ENCODE assay signal across 1 cellular context in genomic region chrX:71254092-71254941, GRCh38.
A peak's percentile ranks its signal among the peaks of the same experiment; 100 is the strongest.
TF ChIP-seq lines count a peak whose summit lies in the region.

Gene ZMYM3, minus strand, starts transcription at chrX:71254140. Its CDS starts 885 bp downstream, at chrX:71253255.

TF ChIP-seq in HepG2, 621 proteins besides CTCF, POLR2A, EP300 and RAD21 (continued from another document and continues in another):
- TF ChIP-seq ZFP91 (CRISPR knock-in tag; IDR thresholded peaks at IDR 0.05; ENCODE audit: borderline replicate concordance), result peak; percentile 100
- TF ChIP-seq HNF1A (IDR thresholded peaks at IDR 0.05; ENCODE audit: low read depth), result no peak
- no peak for TF ChIP-seq HNF1A (CRISPR knock-in tag; IDR thresholded peaks at IDR 0.05; ENCODE audit: borderline replicate concordance)
- no peak for TF ChIP-seq ZNF883 (CRISPR knock-in tag; IDR thresholded peaks at IDR 0.05; ENCODE audit: not compliant biosample characterization)
- no peak for TF ChIP-seq POGZ (CRISPR knock-in tag; IDR thresholded peaks at IDR 0.05)
- TF ChIP-seq BHLHE40 (IDR thresholded peaks at IDR 0.05; ENCODE audit: low read length), result no peak
- no peak for TF ChIP-seq RNF219 (CRISPR knock-in tag; IDR thresholded peaks at IDR 0.05)
- TF ChIP-seq MXI1 (IDR thresholded peaks at IDR 0.05; ENCODE audit: borderline replicate concordance, low read depth, low read length), result 0 out of 3 replicates have a peak, but pooled peaks have one; percentile 16
- no peak for TF ChIP-seq NKX3-1 (CRISPR knock-in tag; IDR thresholded peaks at IDR 0.05)
- no peak for TF ChIP-seq ZNF234 (CRISPR knock-in tag; conservative IDR thresholded peaks at IDR 0.05)
- TF ChIP-seq TCF12 (IDR thresholded peaks at IDR 0.05), result no peak
- TF ChIP-seq TCF12 (CRISPR knock-in tag; IDR thresholded peaks at IDR 0.05), result no peak
- no peak for TF ChIP-seq PRDM10 (CRISPR knock-in tag; IDR thresholded peaks at IDR 0.05; ENCODE audit: low read depth)
- TF ChIP-seq ZNF569 (CRISPR knock-in tag; IDR thresholded peaks at IDR 0.05; ENCODE audit: borderline replicate concordance), result no peak
- TF ChIP-seq ZNF576 (CRISPR knock-in tag; IDR thresholded peaks at IDR 0.05), result no peak
- TF ChIP-seq ZBTB20 (CRISPR knock-in tag; IDR thresholded peaks at IDR 0.05; ENCODE audit: borderline replicate concordance, low read depth), result no peak
- no peak for TF ChIP-seq TAF15 (IDR thresholded peaks at IDR 0.05; ENCODE audit: low read depth, low read length, poor library complexity, severe bottlenecking)
- TF ChIP-seq KLF13 (CRISPR knock-in tag; IDR thresholded peaks at IDR 0.05), result no peak
- no peak for TF ChIP-seq SALL1 (CRISPR knock-in tag; IDR thresholded peaks at IDR 0.05)
- TF ChIP-seq ZSCAN12 (CRISPR knock-in tag; IDR thresholded peaks at IDR 0.05), result no peak
- TF ChIP-seq SIN3B (IDR thresholded peaks at IDR 0.05; ENCODE audit: low read length), result no peak
- peak; percentile 16; the same call in 1 of the 2 replicates for TF ChIP-seq HDAC1 (CRISPR knock-in tag; IDR thresholded peaks at IDR 0.05)
- TF ChIP-seq RBM22 (optimal IDR thresholded peaks at IDR 0.05; ENCODE audit: low read length), result no peak
- 0 out of 2 replicates have a peak, but pooled peaks have one; percentile 31 for TF ChIP-seq SP5 (CRISPR knock-in tag; IDR thresholded peaks at IDR 0.05; ENCODE audit: borderline replicate concordance, low read depth)
- no peak for TF ChIP-seq NFAT5 (CRISPR knock-in tag; IDR thresholded peaks at IDR 0.05)
- no peak for TF ChIP-seq MTA1 (CRISPR knock-in tag; IDR thresholded peaks at IDR 0.05; ENCODE audit: borderline replicate concordance)
- TF ChIP-seq DNMT1 (CRISPR knock-in tag; IDR thresholded peaks at IDR 0.05), result no peak
- no peak for TF ChIP-seq ZMAT5 (CRISPR knock-in tag; IDR thresholded peaks at IDR 0.05; ENCODE audit: borderline replicate concordance, low read depth)
- no peak for TF ChIP-seq ZNF18 (CRISPR knock-in tag; IDR thresholded peaks at IDR 0.05; ENCODE audit: insufficient replicate concordance)
- peak; percentile 68 for TF ChIP-seq AGO2 (optimal IDR thresholded peaks at IDR 0.05; ENCODE audit: low read depth, low read length)
- no peak for TF ChIP-seq ZNF136 (CRISPR knock-in tag; IDR thresholded peaks at IDR 0.05; ENCODE audit: low read depth)
- no peak for TF ChIP-seq JARID2 (CRISPR knock-in tag; IDR thresholded peaks at IDR 0.05; ENCODE audit: insufficient replicate concordance)
- TF ChIP-seq DRAP1 (CRISPR knock-in tag; IDR thresholded peaks at IDR 0.05), result peak; percentile 61; the same call in 1 of the 2 replicates
- no peak for TF ChIP-seq FIP1L1 (IDR thresholded peaks at IDR 0.05; ENCODE audit: borderline replicate concordance, insufficient read depth, low read depth, low read length)
- TF ChIP-seq HDAC6 (IDR thresholded peaks at IDR 0.05; ENCODE audit: low read depth, low read length), result no peak
- TF ChIP-seq TERF1 (CRISPR knock-in tag; IDR thresholded peaks at IDR 0.05), result no peak
- TF ChIP-seq GPN1 (CRISPR knock-in tag; IDR thresholded peaks at IDR 0.05; ENCODE audit: borderline replicate concordance), result no peak
- TF ChIP-seq NFYC (CRISPR knock-in tag; IDR thresholded peaks at IDR 0.05), result peak; percentile 82
- TF ChIP-seq ATF7 (IDR thresholded peaks at IDR 0.05), result no peak
- TF ChIP-seq ATF7 (CRISPR knock-in tag; IDR thresholded peaks at IDR 0.05), result no peak
- TF ChIP-seq SAP130 (CRISPR knock-in tag; IDR thresholded peaks at IDR 0.05; ENCODE audit: low read depth), result peak; percentile 29; the same call in 1 of the 2 replicates
